In genomic region chr1:101130673-101131072, GRCh38 we compare ENCODE assay signal across 16 cellular contexts.
DNase-seq lines count a peak whose midpoint lies in the region; FAIRE-seq and TF ChIP-seq lines count a peak whose summit lies in the region.
"Had no signal": no experiment of that assay in that cellular context is flagged by ENCODE, and none has a peak within 500 bp of the region (broad histone marks: within the 10 kb centered on the region; RNA-seq: fewer than 3 reads in every experiment).

No MANE protein-coding gene starts in this region.

- FAIRE-seq in H1 (lab: Jason Lieb, UNC) (no peak), frontal cortex (lab: Jason Lieb, UNC) (no peak)
- FAIRE-seq: keratinocyte, TTC549 had no signal

- no peak overlapping the region for H2BK5ac ChIP-seq in H1 (ENCODE audit: low read depth, low read length)

- H2BK15ac ChIP-seq in H1 (ENCODE audit: low read length), result no peak overlapping the region

- POLR2A ChIA-PET in H1 (lab: Charles Lee; ENCODE audit: partially characterized antibody), result no interaction called here

- H2AK5ac ChIP-seq in H1 (ENCODE audit: low read depth, low read length), result no peak overlapping the region

- H2BK12ac ChIP-seq in H1 (ENCODE audit: low read depth, low read length), result no peak overlapping the region

- H2AFZ ChIP-seq in H1 (ENCODE audit: low read length) (no peak overlapping the region), parathyroid adenoma (no peak overlapping the region)

- no peak overlapping the region for H3K23ac ChIP-seq in H1 (ENCODE audit: insufficient read length)

- CTCF ChIA-PET in H1 (lab: Charles Lee; ENCODE audit: partially characterized antibody), result interaction anchor here (1.5 to 2.0 kb wide), 2 partner anchors 108 to 158 kb away, joined by 6 to 7 read pairs; no protein-coding TSS in a partner anchor

- H3K9me3 ChIP-seq in H1 (ENCODE audit: insufficient read depth in 2 of 2, low read depth in 1 of 2, low read length in 1 of 2) (no peaks in the 10 kb centered on the region), parathyroid adenoma (ENCODE audit: control insufficient read depth, low read length) (no peaks in the 10 kb centered on the region)
- H3K9me3 ChIP-seq: uterus had no signal

- TF ChIP-seq CTCF in H1 (IDR thresholded peaks at IDR 0.05; ENCODE audit: control extremely low read depth in 1 of 3, insufficient read depth in 1 of 3, low read depth in 1 of 3, low read length in 3 of 3) (no peak), parathyroid adenoma (IDR thresholded peaks at IDR 0.05) (no peak)

- H3K18ac ChIP-seq in H1 (ENCODE audit: extremely low read depth, low read length), result no peak overlapping the region

- H3K14ac ChIP-seq in H1 (ENCODE audit: insufficient read length), result no peak overlapping the region

- H3K4ac ChIP-seq in H1 (replicated peaks; ENCODE audit: insufficient read length, low read depth, low read length), result no peak overlapping the region

- H3K4me2 ChIP-seq in H1 (ENCODE audit: insufficient read depth in 1 of 2, low read depth in 2 of 2, low read length in 2 of 2), result no peak overlapping the region
- peak overlapping the region; percentile 3 for H3K4me2 ChIP-seq in parathyroid adenoma (ENCODE audit: low read length)

- no peak overlapping the region for H4K5ac ChIP-seq in H1 (ENCODE audit: insufficient read length, low read depth, low read length)

- no peak for TF ChIP-seq POLR2A in H1 (IDR thresholded peaks at IDR 0.05; ENCODE audit: control extremely low read depth in 1 of 2, low read depth in 2 of 2, low read length in 2 of 2)

- 82% methylated on average over 6 of the region's 6 CpGs; no CpG with 5 or more reads in 1 of the 2 experiments for WGBS in H1 (ENCODE audit: extremely low coverage in 1 of 2, insufficient coverage in 1 of 2, insufficient read length in 1 of 2, insufficient replicate concordance in 2 of 2, low coverage in 1 of 2, low lambda C conversion rate in 2 of 2, missing lambda C conversion rate in 1 of 2), 2 experiments

- no peak for TF ChIP-seq RAD21 in H1 (IDR thresholded peaks at IDR 0.05 in 1 of 2, conservative IDR thresholded peaks at IDR 0.05 in 1 of 2; ENCODE audit: low read depth in 2 of 2, low read length in 2 of 2)

- H3K36me3 ChIP-seq in H1 (ENCODE audit: control insufficient read depth in 2 of 4, insufficient read depth in 4 of 4, low read length in 3 of 4) (no peaks in the 10 kb centered on the region), parathyroid adenoma (ENCODE audit: control insufficient read depth, insufficient read depth, low read length) (no peaks in the 10 kb centered on the region)
- H3K36me3 ChIP-seq: uterus had no signal

- no peak overlapping the region for H4K91ac ChIP-seq in H1 (replicated peaks; ENCODE audit: insufficient read length, low read length)

- H4K8ac ChIP-seq in H1 (ENCODE audit: extremely low read depth, insufficient read depth, low read length), result no peak overlapping the region

- H3K27ac ChIP-seq in H1 (ENCODE audit: low read depth, low read length) (no peak overlapping the region), parathyroid adenoma (no peak overlapping the region)
- H3K27ac ChIP-seq: uterus had no signal

- no peaks in the 10 kb centered on the region for H3K27me3 ChIP-seq in H1 (replicated peaks in 1 of 4; ENCODE audit: control insufficient read depth in 3 of 4, extremely low read depth in 1 of 4, insufficient read depth in 3 of 4, low read length in 3 of 4)
- no peaks in the 10 kb centered on the region for H3K27me3 ChIP-seq in parathyroid adenoma (ENCODE audit: control insufficient read depth, insufficient read depth, low read length)
- H3K27me3 ChIP-seq: uterus had no signal

- H3K9ac ChIP-seq in H1 (replicated peaks in 1 of 4; ENCODE audit: extremely low read depth in 1 of 4, low read depth in 3 of 4, low read length in 3 of 4), result no peak overlapping the region
- H3K9ac ChIP-seq in parathyroid adenoma, result no peak overlapping the region

- DNase-seq in EL (peak; percentile 77), LHCN-M2 (ENCODE audit: low read depth) (peak; percentile 12), H1 (ENCODE audit: low read depth in 1 of 2, low spot score in 2 of 2) (no peak), frontal cortex (ENCODE audit: low spot score in 2 of 2) (no peak), SHP77 (lab: John Stamatoyannopoulos, UW) (no peak)
- no peak for DNase-seq in NK-92 treated with Interleukin-12 subunit alpha and Interleukin-12 subunit beta, amount 100 ng/mL, for 24 hours (lab: John Stamatoyannopoulos, UW)
- DNase-seq: activated CD4-positive, alpha-beta memory T cell treated with anti-CD3 and anti-CD28 coated beads for 36 hours; glutamatergic neuron; NCI-H2081; NCI-H748 treated with DMSO at 0.1 percent for 48 hours; right cardiac atrium; stimulated activated CD4-positive, alpha-beta T cell treated with anti-CD3 and anti-CD28 coated beads, Interleukin-2, amount 100 ng/mL, for 24 hours; uterus had no signal

- H3K79me1 ChIP-seq in H1 (ENCODE audit: low read depth, low read length), result no peaks in the 10 kb centered on the region

- H3K56ac ChIP-seq in H1 (replicated peaks; ENCODE audit: insufficient read length, low read depth, low read length), result no peak overlapping the region

- H3K4me1 ChIP-seq in H1 (replicated peaks in 1 of 4; ENCODE audit: control insufficient read depth in 3 of 4, insufficient read depth in 4 of 4, low read length in 3 of 4), result peaks cover 0 to 4% (median 3%) of the 10 kb centered on the region in 4 experiments; a peak in 3 of 7 replicates
- no peaks in the 10 kb centered on the region for H3K4me1 ChIP-seq in parathyroid adenoma
- H3K4me1 ChIP-seq: uterus had no signal

- H3K4me3 ChIP-seq in H1 (ENCODE audit: extremely low read depth in 1 of 4, insufficient read depth in 2 of 4, low read depth in 3 of 4, low read length in 4 of 4) (no peak overlapping the region), parathyroid adenoma (ENCODE audit: low read depth, low read length) (no peak overlapping the region)
- H3K4me3 ChIP-seq: uterus had no signal

- no peaks in the 10 kb centered on the region for H3K79me2 ChIP-seq in H1 (ENCODE audit: control insufficient read depth in 1 of 2, insufficient read depth in 2 of 2, low read length in 2 of 2)
- H3K79me2 ChIP-seq in parathyroid adenoma, result no peaks in the 10 kb centered on the region

- no peak overlapping the region for H2BK20ac ChIP-seq in H1 (ENCODE audit: low read length)

- H2BK120ac ChIP-seq in H1 (replicated peaks; ENCODE audit: low read depth, low read length), result no peak overlapping the region

- H3K23me2 ChIP-seq in H1 (ENCODE audit: low read depth, low read length), result no peaks in the 10 kb centered on the region

- no peaks in the 10 kb centered on the region for H4K20me1 ChIP-seq in H1 (replicated peaks in 1 of 2; ENCODE audit: control insufficient read depth in 1 of 2, insufficient read depth in 2 of 2, low read length in 2 of 2)

- TF ChIP-seq EP300 in H1 (IDR thresholded peaks at IDR 0.05; ENCODE audit: borderline replicate concordance in 1 of 2, low read depth in 2 of 2, low read length in 2 of 2), result no peak

TF ChIP-seq in H1, 55 proteins besides CTCF, POLR2A, EP300 and RAD21:
- 0 out of 2 replicates have a peak, but pooled peaks have one; percentile 10 for TF ChIP-seq TEAD4 (IDR thresholded peaks at IDR 0.05; ENCODE audit: low read depth, low read length)
- no peak for TF ChIP-seq NRF1 (IDR thresholded peaks at IDR 0.05; ENCODE audit: low read depth, low read length)
- no peak for TF ChIP-seq CBX8 (IDR thresholded peaks at IDR 0.05; ENCODE audit: borderline replicate concordance, low read depth, low read length)
- TF ChIP-seq HDAC6 (IDR thresholded peaks at IDR 0.05; ENCODE audit: low read depth, low read length), result no peak
- no peak for TF ChIP-seq JUND (IDR thresholded peaks at IDR 0.05; ENCODE audit: low read length)

Comparison
In these comparisons a context has a peak if more than half of its experiments do, and no peak if none do; other contexts are left out.
1. DNase-seq: peak in EL (single experiment) and LHCN-M2 (single experiment); none in H1 (0 of 2), frontal cortex (0 of 2), NK-92 treated with Interleukin-12 subunit alpha and Interleukin-12 subunit beta, amount 100 ng/mL, for 24 hours (single experiment) and SHP77 (0 of 2).